24 cellular contexts compared by ENCODE assay signal in genomic region chr22:23235425-23235824, GRCh38. TPM values are rescaled to one million over a fixed set of nuclear protein-coding genes. Genes with fewer than 3 reads are reported as not detected.
DNase-seq lines count a peak whose midpoint lies in the region; ATAC-seq and TF ChIP-seq lines count a peak whose summit lies in the region.
"Had no signal": no experiment of that assay in that cellular context is flagged by ENCODE, and none has a peak within 500 bp of the region (broad histone marks: within the 10 kb centered on the region; RNA-seq: fewer than 3 reads in every experiment).

No MANE protein-coding gene starts in this region.

- H3K27ac Mint-ChIP-seq in activated CD4-positive, alpha-beta memory T cell treated with anti-CD3 and anti-CD28 coated beads for 36 hours, result peak overlapping the region; percentile 38
- H3K27ac Mint-ChIP-seq in activated CD4-positive, alpha-beta memory T cell treated with anti-CD3 and anti-CD28 coated beads, Interleukin-2, amount 10 ng/mL, durations not matched to agents 7 days and 5 days, result no peak overlapping the region
- peak overlapping the region; percentile 55 for H3K27ac Mint-ChIP-seq in CD4-positive, alpha-beta T cell
- H3K27ac Mint-ChIP-seq in T-cell (peak overlapping the region; percentile 52 to 79), endothelial cell (ENCODE audit: unreplicated experiment) (no peak overlapping the region)
- H3K27ac Mint-ChIP-seq: dendritic cell treated with granulocyte-macrophage colony-stimulating factor and Interleukin-4, amounts not matched to agents 40 ng/mL and 50 ng/mL, for 4 days had no signal

- no peaks in the 10 kb centered on the region for H3K27me3 Mint-ChIP-seq in activated CD4-positive, alpha-beta memory T cell treated with anti-CD3 and anti-CD28 coated beads for 36 hours
- no peaks in the 10 kb centered on the region for H3K27me3 Mint-ChIP-seq in activated CD4-positive, alpha-beta memory T cell treated with anti-CD3 and anti-CD28 coated beads, Interleukin-2, amount 10 ng/mL, durations not matched to agents 7 days and 5 days
- no peaks in the 10 kb centered on the region for H3K27me3 Mint-ChIP-seq in CD4-positive, alpha-beta T cell
- H3K27me3 Mint-ChIP-seq in T-cell (no peaks in the 10 kb centered on the region), endothelial cell (ENCODE audit: unreplicated experiment) (peaks cover 9% of the 10 kb centered on the region)
- H3K27me3 Mint-ChIP-seq: central memory CD8-positive, alpha-beta T cell; dendritic cell treated with granulocyte-macrophage colony-stimulating factor and Interleukin-4, amounts not matched to agents 40 ng/mL and 50 ng/mL, for 4 days had no signal

- peaks cover 74% of the 10 kb centered on the region for H3K4me1 Mint-ChIP-seq in activated CD4-positive, alpha-beta memory T cell treated with anti-CD3 and anti-CD28 coated beads for 36 hours (ENCODE audit: low read depth)
- peaks cover 41% of the 10 kb centered on the region for H3K4me1 Mint-ChIP-seq in activated CD4-positive, alpha-beta memory T cell treated with anti-CD3 and anti-CD28 coated beads, Interleukin-2, amount 10 ng/mL, durations not matched to agents 7 days and 5 days
- peaks cover 61% of the 10 kb centered on the region for H3K4me1 Mint-ChIP-seq in CD4-positive, alpha-beta T cell (ENCODE audit: low read depth)
- H3K4me1 Mint-ChIP-seq in T-cell (peaks cover 48 to 86% (median 76%) of the 10 kb centered on the region in 3 donors), endothelial cell (ENCODE audit: unreplicated experiment) (peaks cover 35% of the 10 kb centered on the region)

- intact Hi-C loops in activated CD4-positive, alpha-beta memory T cell treated with anti-CD3 and anti-CD28 coated beads for 36 hours (cut with micrococcal nuclease), result no loop called here
- intact Hi-C loops in CD4-positive, alpha-beta T cell (cut with DNase I, micrococcal nuclease), result no loop called here

- DNase-seq in activated CD4-positive, alpha-beta memory T cell treated with anti-CD3 and anti-CD28 coated beads for 36 hours, result no peak
- DNase-seq in activated CD4-positive, alpha-beta memory T cell treated with anti-CD3 and anti-CD28 coated beads, Interleukin-2, amount 10 ng/mL, durations not matched to agents 7 days and 5 days, result no peak
- DNase-seq in CD4-positive, alpha-beta T cell, result no peak
- DNase-seq in T-cell, result no peak
- no peak for DNase-seq in endothelial cell (ENCODE audit: low spot score)
- DNase-seq: activated naive CD4-positive, alpha-beta T cell; activated T-cell treated with anti-CD3 and anti-CD28 coated beads, Interleukin-2, amount 50 U/mL, for 48 hours; gastrocnemius medialis; H7; hypothalamus; left lung; mesendoderm; MG63; NCI-H2081; NCI-H345; stimulated activated CD4-positive, alpha-beta T cell treated with anti-CD3 and anti-CD28 coated beads, Interleukin-1b, Interleukin-23, amount 100 ng/mL, for 48 hours; stimulated activated CD8-positive, alpha-beta memory T cell treated with anti-CD3 and anti-CD28 coated beads, Interleukin-4, amount 100 ng/mL, for 48 hours; trophoblast cell had no signal

- CTCF ChIA-PET in activated CD4-positive, alpha-beta memory T cell treated with anti-CD3 and anti-CD28 coated beads for 36 hours (lab: Charles Lee), result interaction anchor here (1.3 to 1.6 kb wide), 3 partner anchors 47 to 61 kb away, joined by 3 to 6 read pairs (median 3); partner anchors contain the start of gene BCR
- CTCF ChIA-PET in activated CD4-positive, alpha-beta memory T cell treated with anti-CD3 and anti-CD28 coated beads, Interleukin-2, amount 10 ng/mL, durations not matched to agents 7 days and 5 days (lab: Charles Lee), result no interaction called here
- CTCF ChIA-PET in CD4-positive, alpha-beta T cell (lab: Charles Lee), result no interaction called here
- CTCF ChIA-PET in T-cell (lab: Charles Lee), result no interaction called here

- no peak overlapping the region for H3K27ac ChIP-seq in CD4-positive, alpha-beta T cell (ENCODE audit: low read depth, low read length)
- H3K27ac ChIP-seq: gastrocnemius medialis, left lung had no signal

- POLR2A ChIA-PET in activated CD4-positive, alpha-beta memory T cell treated with anti-CD3 and anti-CD28 coated beads for 36 hours (lab: Charles Lee), result interaction anchor here (1.6 kb wide), 1 partner anchor 15 kb away, joined by 6 read pairs; no protein-coding TSS in a partner anchor
- POLR2A ChIA-PET in activated CD4-positive, alpha-beta memory T cell treated with anti-CD3 and anti-CD28 coated beads, Interleukin-2, amount 10 ng/mL, durations not matched to agents 7 days and 5 days (lab: Charles Lee), result interaction anchor here (1.0 to 1.8 kb wide), 2 partner anchors 9 to 19 kb away, joined by 3 to 7 read pairs; no protein-coding TSS in a partner anchor
- POLR2A ChIA-PET in CD4-positive, alpha-beta T cell (lab: Charles Lee), result no interaction called here
- POLR2A ChIA-PET in T-cell (lab: Charles Lee), result no interaction called here

- H3K9me3 Mint-ChIP-seq in activated CD4-positive, alpha-beta memory T cell treated with anti-CD3 and anti-CD28 coated beads for 36 hours, result peaks cover 6% of the 10 kb centered on the region
- H3K9me3 Mint-ChIP-seq in activated CD4-positive, alpha-beta memory T cell treated with anti-CD3 and anti-CD28 coated beads, Interleukin-2, amount 10 ng/mL, durations not matched to agents 7 days and 5 days, result no peaks in the 10 kb centered on the region
- H3K9me3 Mint-ChIP-seq in CD4-positive, alpha-beta T cell, result no peaks in the 10 kb centered on the region
- H3K9me3 Mint-ChIP-seq in T-cell, result no peaks in the 10 kb centered on the region
- H3K9me3 Mint-ChIP-seq in endothelial cell (ENCODE audit: unreplicated experiment), result no peaks in the 10 kb centered on the region
- H3K9me3 Mint-ChIP-seq: central memory CD8-positive, alpha-beta T cell; dendritic cell treated with granulocyte-macrophage colony-stimulating factor and Interleukin-4, amounts not matched to agents 40 ng/mL and 50 ng/mL, for 4 days had no signal

- no peak overlapping the region for H3K4me3 Mint-ChIP-seq in activated CD4-positive, alpha-beta memory T cell treated with anti-CD3 and anti-CD28 coated beads for 36 hours
- no peak overlapping the region for H3K4me3 Mint-ChIP-seq in activated CD4-positive, alpha-beta memory T cell treated with anti-CD3 and anti-CD28 coated beads, Interleukin-2, amount 10 ng/mL, durations not matched to agents 7 days and 5 days
- no peak overlapping the region for H3K4me3 Mint-ChIP-seq in CD4-positive, alpha-beta T cell
- H3K4me3 Mint-ChIP-seq in T-cell (no peak overlapping the region), endothelial cell (ENCODE audit: unreplicated experiment) (peak overlapping the region; percentile 47)
- H3K4me3 Mint-ChIP-seq: central memory CD8-positive, alpha-beta T cell; dendritic cell treated with granulocyte-macrophage colony-stimulating factor and Interleukin-4, amounts not matched to agents 40 ng/mL and 50 ng/mL, for 4 days had no signal

- H3K27me3 ChIP-seq in CD4-positive, alpha-beta T cell (ENCODE audit: control insufficient read depth, insufficient read depth, low read length), result no peaks in the 10 kb centered on the region
- H3K27me3 ChIP-seq: ascending aorta, left lung, MG63 had no signal

- ATAC-seq in CD4-positive, alpha-beta T cell (ENCODE audit: poor library complexity), result no peak
- ATAC-seq in T-cell (replicated peaks in 1 of 4), result no peak
- no peak for ATAC-seq in SK-N-SH treated with all-trans-retinoic acid at 6 μM for 48 hours
- ATAC-seq in HG02885 (IDR thresholded peaks at IDR 0.05; ENCODE audit: poor library complexity, unreplicated experiment), result no peak
- no peak for ATAC-seq in GM19328 (IDR thresholded peaks at IDR 0.05; ENCODE audit: unreplicated experiment)
- ATAC-seq: gastrocnemius medialis, left lung had no signal

- H3K36me3 Mint-ChIP-seq in activated CD4-positive, alpha-beta memory T cell treated with anti-CD3 and anti-CD28 coated beads for 36 hours, result peaks cover 6% of the 10 kb centered on the region
- H3K36me3 Mint-ChIP-seq in activated CD4-positive, alpha-beta memory T cell treated with anti-CD3 and anti-CD28 coated beads, Interleukin-2, amount 10 ng/mL, durations not matched to agents 7 days and 5 days (ENCODE audit: low read depth), result peaks cover 16% of the 10 kb centered on the region
- peaks cover 7% of the 10 kb centered on the region for H3K36me3 Mint-ChIP-seq in CD4-positive, alpha-beta T cell (ENCODE audit: low read depth)
- peaks cover 16% of the 10 kb centered on the region for H3K36me3 Mint-ChIP-seq in T-cell
- peaks cover 9% of the 10 kb centered on the region for H3K36me3 Mint-ChIP-seq in endothelial cell (ENCODE audit: low read depth, unreplicated experiment)

- TF ChIP-seq CTCF in CD4-positive, alpha-beta T cell (IDR thresholded peaks at IDR 0.05), result no peak
- no peak for TF ChIP-seq CTCF in endothelial cell (IDR thresholded peaks at IDR 0.05; ENCODE audit: unreplicated experiment)

- no peaks in the 10 kb centered on the region for H3K9me3 ChIP-seq in CD4-positive, alpha-beta T cell (ENCODE audit: control insufficient read depth, low read length)
- H3K9me3 ChIP-seq: ascending aorta, gastrocnemius medialis, left lung, MG63 had no signal

TF ChIP-seq in SK-N-SH treated with all-trans-retinoic acid at 6 μM for 48 hours, 23 proteins besides CTCF, POLR2A, EP300 and RAD21 (continues in another document):
- TF ChIP-seq ZFP30 (CRISPR knock-in tag; IDR thresholded peaks at IDR 0.05), result no peak
- TF ChIP-seq RARB (CRISPR knock-in tag; IDR thresholded peaks at IDR 0.05), result no peak
- TF ChIP-seq TOX (CRISPR knock-in tag; IDR thresholded peaks at IDR 0.05; ENCODE audit: borderline replicate concordance), result no peak

RNA-seq across cellular contexts. Expression of gene BCR, which starts 55.1 kb away (rescaled TPM):
- total RNA-seq in activated CD4-positive, alpha-beta memory T cell treated with anti-CD3 and anti-CD28 coated beads for 36 hours, result 10 to 100 TPM; 60.4 to 69.0 TPM
- total RNA-seq in activated CD4-positive, alpha-beta memory T cell treated with anti-CD3 and anti-CD28 coated beads, Interleukin-2, amount 10 ng/mL, durations not matched to agents 7 days and 5 days, result 10 to 100 TPM; 60.7 to 63.2 TPM
- total RNA-seq in CD4-positive, alpha-beta T cell, result 10 to 100 TPM; 60.0 to 64.8 TPM
- total RNA-seq in T-cell, result 100 to 1,000 TPM in 1 of 5 donors, 10 to 100 TPM in 4; 74.6 to 103 (median 85.5) TPM
- total RNA-seq in endothelial cell (ENCODE audit: unreplicated experiment), result 92.6 TPM

Comparison
In these comparisons a context has a peak if more than half of its experiments do, and no peak if none do; other contexts are left out.
1. H3K27ac Mint-ChIP-seq: peak in activated CD4-positive, alpha-beta memory T cell treated with anti-CD3 and anti-CD28 coated beads for 36 hours (single experiment), CD4-positive, alpha-beta T cell (single experiment) and T-cell (2 of 2); none in activated CD4-positive, alpha-beta memory T cell treated with anti-CD3 and anti-CD28 coated beads, Interleukin-2, amount 10 ng/mL, durations not matched to agents 7 days and 5 days (single experiment) and endothelial cell (single experiment).
2. POLR2A ChIA-PET loops: an anchor here in activated CD4-positive, alpha-beta memory T cell treated with anti-CD3 and anti-CD28 coated beads for 36 hours (1.6 kb wide) and activated CD4-positive, alpha-beta memory T cell treated with anti-CD3 and anti-CD28 coated beads, Interleukin-2, amount 10 ng/mL, durations not matched to agents 7 days and 5 days (1.0 to 1.8 kb wide); none called in CD4-positive, alpha-beta T cell and T-cell.